1 cellular context compared by ENCODE assay signal in genomic region chr1:26281091-26281958, GRCh38.
A peak's percentile ranks its signal among the peaks of the same experiment; 100 is the strongest.
TF ChIP-seq lines count a peak whose summit lies in the region.

No MANE protein-coding gene starts in this region.

TF ChIP-seq in K562, 482 proteins besides CTCF, POLR2A, EP300 and RAD21:
- TF ChIP-seq, protein P1, sequence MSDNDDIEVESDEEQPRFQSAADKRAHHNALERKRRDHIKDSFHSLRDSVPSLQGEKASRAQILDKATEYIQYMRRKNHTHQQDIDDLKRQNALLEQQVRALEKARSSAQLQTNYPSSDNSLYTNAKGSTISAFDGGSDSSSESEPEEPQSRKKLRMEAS (CRISPR knock-in tag; IDR thresholded peaks at IDR 0.05) = peak; percentile 64
- no peak for TF ChIP-seq KLF10 (CRISPR knock-in tag; IDR thresholded peaks at IDR 0.05)
- peak; percentile 36; the same call in 1 of the 2 replicates for TF ChIP-seq ZNF143 (CRISPR knock-in tag; IDR thresholded peaks at IDR 0.05)
- no peak for TF ChIP-seq KLF1 (tag; IDR thresholded peaks at IDR 0.05)
- peak in 1 of 2 experiments; percentile 64; a peak in 1 of 4 replicates for TF ChIP-seq FOXA3 (CRISPR knock-in tag; conservative IDR thresholded peaks at IDR 0.05 in 1 of 2, IDR thresholded peaks at IDR 0.05 in 1 of 2)
- TF ChIP-seq TEAD1 (CRISPR knock-in tag; IDR thresholded peaks at IDR 0.05) = peak in 1 of 2 experiments; percentile 21; a peak in 1 of 4 replicates
- TF ChIP-seq ARID4B (CRISPR knock-in tag; IDR thresholded peaks at IDR 0.05) = peak; percentile 78; the same call in 1 of the 2 replicates
- TF ChIP-seq, protein P2, sequence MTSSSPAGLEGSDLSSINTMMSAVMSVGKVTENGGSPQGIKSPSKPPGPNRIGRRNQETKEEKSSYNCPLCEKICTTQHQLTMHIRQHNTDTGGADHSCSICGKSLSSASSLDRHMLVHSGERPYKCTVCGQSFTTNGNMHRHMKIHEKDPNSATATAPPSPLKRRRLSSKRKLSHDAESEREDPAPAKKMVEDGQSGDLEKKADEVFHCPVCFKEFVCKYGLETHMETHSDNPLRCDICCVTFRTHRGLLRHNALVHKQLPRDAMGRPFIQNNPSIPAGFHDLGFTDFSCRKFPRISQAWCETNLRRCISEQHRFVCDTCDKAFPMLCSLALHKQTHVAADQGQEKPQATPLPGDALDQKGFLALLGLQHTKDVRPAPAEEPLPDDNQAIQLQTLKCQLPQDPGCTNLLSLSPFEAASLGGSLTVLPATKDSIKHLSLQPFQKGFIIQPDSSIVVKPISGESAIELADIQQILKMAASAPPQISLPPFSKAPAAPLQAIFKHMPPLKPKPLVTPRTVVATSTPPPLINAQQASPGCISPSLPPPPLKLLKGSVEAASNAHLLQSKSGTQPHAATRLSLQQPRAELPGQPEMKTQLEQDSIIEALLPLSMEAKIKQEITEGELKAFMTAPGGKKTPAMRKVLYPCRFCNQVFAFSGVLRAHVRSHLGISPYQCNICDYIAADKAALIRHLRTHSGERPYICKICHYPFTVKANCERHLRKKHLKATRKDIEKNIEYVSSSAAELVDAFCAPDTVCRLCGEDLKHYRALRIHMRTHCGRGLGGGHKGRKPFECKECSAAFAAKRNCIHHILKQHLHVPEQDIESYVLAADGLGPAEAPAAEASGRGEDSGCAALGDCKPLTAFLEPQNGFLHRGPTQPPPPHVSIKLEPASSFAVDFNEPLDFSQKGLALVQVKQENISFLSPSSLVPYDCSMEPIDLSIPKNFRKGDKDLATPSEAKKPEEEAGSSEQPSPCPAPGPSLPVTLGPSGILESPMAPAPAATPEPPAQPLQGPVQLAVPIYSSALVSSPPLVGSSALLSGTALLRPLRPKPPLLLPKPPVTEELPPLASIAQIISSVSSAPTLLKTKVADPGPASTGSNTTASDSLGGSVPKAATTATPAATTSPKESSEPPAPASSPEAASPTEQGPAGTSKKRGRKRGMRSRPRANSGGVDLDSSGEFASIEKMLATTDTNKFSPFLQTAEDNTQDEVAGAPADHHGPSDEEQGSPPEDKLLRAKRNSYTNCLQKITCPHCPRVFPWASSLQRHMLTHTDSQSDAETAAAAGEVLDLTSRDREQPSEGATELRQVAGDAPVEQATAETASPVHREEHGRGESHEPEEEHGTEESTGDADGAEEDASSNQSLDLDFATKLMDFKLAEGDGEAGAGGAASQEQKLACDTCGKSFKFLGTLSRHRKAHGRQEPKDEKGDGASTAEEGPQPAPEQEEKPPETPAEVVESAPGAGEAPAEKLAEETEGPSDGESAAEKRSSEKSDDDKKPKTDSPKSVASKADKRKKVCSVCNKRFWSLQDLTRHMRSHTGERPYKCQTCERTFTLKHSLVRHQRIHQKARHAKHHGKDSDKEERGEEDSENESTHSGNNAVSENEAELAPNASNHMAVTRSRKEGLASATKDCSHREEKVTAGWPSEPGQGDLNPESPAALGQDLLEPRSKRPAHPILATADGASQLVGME (CRISPR knock-in tag; IDR thresholded peaks at IDR 0.05) = no peak
- peak; percentile 55 for TF ChIP-seq POLR2AphosphoS2 (IDR thresholded peaks at IDR 0.05; ENCODE audit: low read length)
- TF ChIP-seq, protein P3, sequence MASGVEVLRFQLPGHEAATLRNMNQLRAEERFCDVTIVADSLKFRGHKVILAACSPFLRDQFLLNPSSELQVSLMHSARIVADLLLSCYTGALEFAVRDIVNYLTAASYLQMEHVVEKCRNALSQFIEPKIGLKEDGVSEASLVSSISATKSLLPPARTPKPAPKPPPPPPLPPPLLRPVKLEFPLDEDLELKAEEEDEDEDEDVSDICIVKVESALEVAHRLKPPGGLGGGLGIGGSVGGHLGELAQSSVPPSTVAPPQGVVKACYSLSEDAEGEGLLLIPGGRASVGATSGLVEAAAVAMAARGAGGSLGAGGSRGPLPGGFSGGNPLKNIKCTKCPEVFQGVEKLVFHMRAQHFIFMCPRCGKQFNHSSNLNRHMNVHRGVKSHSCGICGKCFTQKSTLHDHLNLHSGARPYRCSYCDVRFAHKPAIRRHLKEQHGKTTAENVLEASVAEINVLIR (CRISPR knock-in tag; IDR thresholded peaks at IDR 0.05) = no peak
- TF ChIP-seq, protein P4, sequence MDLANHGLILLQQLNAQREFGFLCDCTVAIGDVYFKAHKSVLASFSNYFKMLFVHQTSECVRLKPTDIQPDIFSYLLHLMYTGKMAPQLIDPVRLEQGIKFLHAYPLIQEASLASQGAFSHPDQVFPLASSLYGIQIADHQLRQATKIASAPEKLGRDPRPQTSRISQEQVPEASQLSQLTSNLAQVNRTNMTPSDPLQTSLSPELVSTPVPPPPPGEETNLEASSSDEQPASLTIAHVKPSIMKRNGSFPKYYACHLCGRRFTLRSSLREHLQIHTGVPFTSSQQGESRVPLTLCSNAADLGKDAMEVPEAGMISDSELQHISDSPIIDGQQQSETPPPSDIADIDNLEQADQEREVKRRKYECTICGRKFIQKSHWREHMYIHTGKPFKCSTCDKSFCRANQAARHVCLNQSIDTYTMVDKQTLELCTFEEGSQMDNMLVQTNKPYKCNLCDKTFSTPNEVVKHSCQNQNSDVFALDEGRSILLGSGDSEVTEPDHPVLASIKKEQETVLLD (IDR thresholded peaks at IDR 0.05) = no peak
- no peak for TF ChIP-seq TEAD4 (IDR thresholded peaks at IDR 0.05; ENCODE audit: low read length)
- 0 out of 2 replicates have a peak, but pooled peaks have one; percentile 49 for TF ChIP-seq TEAD4 (CRISPR knock-in tag; IDR thresholded peaks at IDR 0.05; ENCODE audit: borderline replicate concordance)
- no peak for TF ChIP-seq HMGXB4 (CRISPR knock-in tag; IDR thresholded peaks at IDR 0.05)
- 0 out of 2 replicates have a peak, but pooled peaks have one; percentile 15 for TF ChIP-seq POLR2AphosphoS5 (IDR thresholded peaks at IDR 0.05; ENCODE audit: control insufficient read depth, insufficient read depth, low read depth, low read length)
- TF ChIP-seq, protein P5, sequence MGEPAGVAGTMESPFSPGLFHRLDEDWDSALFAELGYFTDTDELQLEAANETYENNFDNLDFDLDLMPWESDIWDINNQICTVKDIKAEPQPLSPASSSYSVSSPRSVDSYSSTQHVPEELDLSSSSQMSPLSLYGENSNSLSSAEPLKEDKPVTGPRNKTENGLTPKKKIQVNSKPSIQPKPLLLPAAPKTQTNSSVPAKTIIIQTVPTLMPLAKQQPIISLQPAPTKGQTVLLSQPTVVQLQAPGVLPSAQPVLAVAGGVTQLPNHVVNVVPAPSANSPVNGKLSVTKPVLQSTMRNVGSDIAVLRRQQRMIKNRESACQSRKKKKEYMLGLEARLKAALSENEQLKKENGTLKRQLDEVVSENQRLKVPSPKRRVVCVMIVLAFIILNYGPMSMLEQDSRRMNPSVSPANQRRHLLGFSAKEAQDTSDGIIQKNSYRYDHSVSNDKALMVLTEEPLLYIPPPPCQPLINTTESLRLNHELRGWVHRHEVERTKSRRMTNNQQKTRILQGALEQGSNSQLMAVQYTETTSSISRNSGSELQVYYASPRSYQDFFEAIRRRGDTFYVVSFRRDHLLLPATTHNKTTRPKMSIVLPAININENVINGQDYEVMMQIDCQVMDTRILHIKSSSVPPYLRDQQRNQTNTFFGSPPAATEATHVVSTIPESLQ (CRISPR knock-in tag; IDR thresholded peaks at IDR 0.05) = 0 out of 2 replicates have a peak, but pooled peaks have one; percentile 35
- peak; percentile 52 for TF ChIP-seq KDM5B (IDR thresholded peaks at IDR 0.05; ENCODE audit: insufficient replicate concordance, low read depth, low read length)
- TF ChIP-seq ELF2 (CRISPR knock-in tag; IDR thresholded peaks at IDR 0.05) = no peak
- TF ChIP-seq FOXM1 (IDR thresholded peaks at IDR 0.05; ENCODE audit: low read depth) = no peak
- TF ChIP-seq FOXM1 (CRISPR knock-in tag; IDR thresholded peaks at IDR 0.05; ENCODE audit: low read depth) = 0 out of 2 replicates have a peak, but pooled peaks have one; percentile 80
- peak; percentile 38; the same call in 1 of the 2 replicates for TF ChIP-seq POLR2G (IDR thresholded peaks at IDR 0.05; ENCODE audit: low read depth, low read length)
- TF ChIP-seq CBFB (CRISPR knock-in tag; IDR thresholded peaks at IDR 0.05) = 0 out of 2 replicates have a peak, but pooled peaks have one; percentile 61
- no peak for TF ChIP-seq ETV6 (IDR thresholded peaks at IDR 0.05; ENCODE audit: borderline replicate concordance in 1 of 2, low read depth in 2 of 2, low read length in 1 of 2)
- no peak for TF ChIP-seq ETV6 (CRISPR knock-in tag; IDR thresholded peaks at IDR 0.05; ENCODE audit: borderline replicate concordance)
- TF ChIP-seq ETS2 (tag; IDR thresholded peaks at IDR 0.05; ENCODE audit: borderline replicate concordance, poor library complexity, severe bottlenecking) = no peak
- TF ChIP-seq RB1 (IDR thresholded peaks at IDR 0.05; ENCODE audit: low read depth) = 0 out of 2 replicates have a peak, but pooled peaks have one; percentile 9
- TF ChIP-seq SUPT5H (IDR thresholded peaks at IDR 0.05) = peak; percentile 59
- TF ChIP-seq HIVEP1 (CRISPR knock-in tag; IDR thresholded peaks at IDR 0.05) = 0 out of 2 replicates have a peak, but pooled peaks have one; percentile 21
- TF ChIP-seq ETV1 (tag; conservative IDR thresholded peaks at IDR 0.05; ENCODE audit: low read depth) = no peak
- no peak for TF ChIP-seq BRCA1 (IDR thresholded peaks at IDR 0.05)
- 0 out of 2 replicates have a peak, but pooled peaks have one; percentile 84 for TF ChIP-seq BRCA1 (CRISPR knock-in tag; IDR thresholded peaks at IDR 0.05)
